In the genomic region with DNA sequence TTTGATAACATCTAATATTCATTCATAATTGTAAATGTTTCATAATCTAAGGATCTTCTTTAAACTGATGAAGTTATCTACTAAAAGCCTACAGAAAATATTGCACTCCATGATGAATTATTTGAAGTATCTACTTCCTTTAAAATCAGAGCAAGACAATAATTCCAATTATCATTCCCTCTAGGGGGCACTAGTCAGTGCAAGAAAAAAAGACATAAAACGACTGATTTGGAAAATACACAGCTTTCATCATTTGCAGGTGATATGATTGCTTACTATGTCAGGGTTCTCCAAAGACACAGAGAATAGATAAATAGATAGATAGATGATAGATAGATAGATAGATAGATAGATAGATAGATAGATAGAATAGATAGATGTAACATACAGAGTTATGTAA, we compare ENCODE assay signal across 2 cellular contexts.
TF ChIP-seq lines count a peak whose summit lies in the region.

No MANE protein-coding gene starts in this region.

TF ChIP-seq in SK-N-SH, 30 proteins besides CTCF, POLR2A, EP300 and RAD21:
- TF ChIP-seq SIN3A (IDR thresholded peaks at IDR 0.05; ENCODE audit: borderline replicate concordance, low read depth, low read length) (no peak), RCOR1 (IDR thresholded peaks at IDR 0.05; ENCODE audit: low read length) (no peak), GABPA (IDR thresholded peaks at IDR 0.05; ENCODE audit: low read depth) (no peak), MXI1 (IDR thresholded peaks at IDR 0.05; ENCODE audit: low read depth, low read length) (no peak), GATA2 (CRISPR knock-in tag; IDR thresholded peaks at IDR 0.05) (no peak), FOXJ3 (CRISPR knock-in tag; IDR thresholded peaks at IDR 0.05) (no peak), MEF2A (IDR thresholded peaks at IDR 0.05; ENCODE audit: borderline replicate concordance, low read depth) (no peak), REST (IDR thresholded peaks at IDR 0.05; ENCODE audit: low read depth, low read length) (no peak), YY1 (IDR thresholded peaks at IDR 0.05; ENCODE audit: low read depth) (no peak), EZH2phosphoT487 (IDR thresholded peaks at IDR 0.05; ENCODE audit: borderline replicate concordance, low read depth) (no peak), USF2 (IDR thresholded peaks at IDR 0.05; ENCODE audit: borderline replicate concordance, low read depth, low read length) (no peak), JUND (IDR thresholded peaks at IDR 0.05) (no peak), ELF1 (IDR thresholded peaks at IDR 0.05) (no peak), TCF12 (IDR thresholded peaks at IDR 0.05) (no peak), POLR2AphosphoS5 (IDR thresholded peaks at IDR 0.05; ENCODE audit: low read depth, low read length) (no peak)
- TF ChIP-seq, protein P1, sequence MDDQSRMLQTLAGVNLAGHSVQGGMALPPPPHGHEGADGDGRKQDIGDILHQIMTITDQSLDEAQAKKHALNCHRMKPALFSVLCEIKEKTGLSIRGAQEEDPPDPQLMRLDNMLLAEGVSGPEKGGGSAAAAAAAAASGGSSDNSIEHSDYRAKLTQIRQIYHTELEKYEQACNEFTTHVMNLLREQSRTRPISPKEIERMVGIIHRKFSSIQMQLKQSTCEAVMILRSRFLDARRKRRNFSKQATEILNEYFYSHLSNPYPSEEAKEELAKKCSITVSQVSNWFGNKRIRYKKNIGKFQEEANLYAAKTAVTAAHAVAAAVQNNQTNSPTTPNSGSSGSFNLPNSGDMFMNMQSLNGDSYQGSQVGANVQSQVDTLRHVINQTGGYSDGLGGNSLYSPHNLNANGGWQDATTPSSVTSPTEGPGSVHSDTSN (IDR thresholded peaks at IDR 0.05), result no peak
- TF ChIP-seq, protein P2, sequence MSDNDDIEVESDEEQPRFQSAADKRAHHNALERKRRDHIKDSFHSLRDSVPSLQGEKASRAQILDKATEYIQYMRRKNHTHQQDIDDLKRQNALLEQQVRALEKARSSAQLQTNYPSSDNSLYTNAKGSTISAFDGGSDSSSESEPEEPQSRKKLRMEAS (IDR thresholded peaks at IDR 0.05; ENCODE audit: low read depth), result no peak

TF ChIP-seq in SK-N-SH treated with all-trans-retinoic acid at 6 μM for 48 hours, 23 proteins besides CTCF, POLR2A, EP300 and RAD21:
- TF ChIP-seq BACH2 (CRISPR knock-in tag; IDR thresholded peaks at IDR 0.05; ENCODE audit: borderline replicate concordance) (no peak), RARB (CRISPR knock-in tag; IDR thresholded peaks at IDR 0.05) (no peak), ZC3H10 (CRISPR knock-in tag; IDR thresholded peaks at IDR 0.05) (no peak), ISL1 (CRISPR knock-in tag; IDR thresholded peaks at IDR 0.05) (no peak), TCF4 (CRISPR knock-in tag; IDR thresholded peaks at IDR 0.05; ENCODE audit: borderline replicate concordance) (no peak), ZFP3 (CRISPR knock-in tag; IDR thresholded peaks at IDR 0.05) (no peak), PPARA (CRISPR knock-in tag; IDR thresholded peaks at IDR 0.05; ENCODE audit: borderline replicate concordance) (no peak)
